Comparison of ENCODE assay signal across 8 cellular contexts in the genomic region with DNA sequence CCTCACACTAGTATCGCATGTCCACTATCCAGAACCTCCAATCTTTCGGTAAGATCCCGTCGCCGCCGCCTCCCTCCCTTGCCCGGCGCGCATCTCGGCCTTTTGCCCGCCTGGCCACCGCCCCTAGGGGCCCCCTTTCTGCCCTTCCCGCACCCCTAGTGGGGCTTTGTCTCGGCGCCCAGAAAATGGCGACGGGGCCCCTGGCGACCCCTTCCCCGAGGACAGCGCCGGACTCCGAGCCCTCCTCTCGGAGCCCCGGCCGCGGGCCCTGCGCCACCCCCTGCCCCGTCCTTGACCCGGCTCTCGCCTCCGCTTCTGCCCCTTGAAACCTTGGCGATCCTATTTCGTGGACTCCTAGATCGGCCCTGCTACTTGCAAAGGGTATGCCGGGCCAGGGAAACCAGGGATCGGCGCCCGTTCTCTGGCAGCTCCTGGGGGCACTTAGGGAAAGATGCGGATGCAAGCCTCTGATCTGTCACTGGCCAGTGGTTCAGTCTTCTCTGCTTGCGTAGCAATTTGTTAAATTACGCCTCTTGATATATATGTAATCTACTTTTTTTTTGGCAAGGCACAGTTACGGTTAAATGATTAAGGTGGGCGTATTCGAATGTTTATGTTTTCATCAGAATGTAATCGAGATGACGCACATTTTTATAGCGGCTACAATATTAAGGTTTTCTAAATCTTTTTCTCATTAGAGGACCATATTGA. TPM values are rescaled to one million over a fixed set of nuclear protein-coding genes. Genes with fewer than 3 reads are reported as not detected.
DNase-seq lines count a peak whose midpoint lies in the region; ATAC-seq and TF ChIP-seq lines count a peak whose summit lies in the region.

No MANE protein-coding gene starts in this region.

- intact Hi-C loops in gastrocnemius medialis (cut with DNase I; ENCODE audit: low total_unique reads) = loop anchor here (1.0 to 10.0 kb wide), 6 partner anchors 143 to 1885 kb away; a partner anchor contains a TSS

- in situ Hi-C loops in brain microvascular endothelial cell (cut with HindIII; ENCODE audit: low pct_ligation_motif_present, low sequenced_read_pairs) = no loop called here
- in situ Hi-C loops in gastrocnemius medialis (cut with MboI; ENCODE audit: low sequenced_read_pairs in 4 of 4) = loop anchor here in 3 of 4 donors (5.0 to 25.0 kb wide), 4 partner anchors 142 to 902 kb away; a partner anchor contains a TSS

- peak; percentile 35 for DNase-seq in AG08396 (ENCODE audit: low spot score)
- peak; percentile 37 for DNase-seq in RPMI7951 (ENCODE audit: low read depth)
- no peak for DNase-seq in brain microvascular endothelial cell
- DNase-seq in gastrocnemius medialis = peak in 1 of 2 donors; percentile 62

- H3K4me1 ChIP-seq in iPS-18a (ENCODE audit: control insufficient read depth, low read depth, low read length) (peaks cover 9% of the 10 kb centered on the region), gastrocnemius medialis (peaks cover 42 to 46% of the 10 kb centered on the region in 2 donors)

- H3K36me3 ChIP-seq in brain microvascular endothelial cell (replicated peaks) = peaks cover 18% of the 10 kb centered on the region
- H3K36me3 ChIP-seq in iPS-18a (ENCODE audit: control insufficient read depth, low read depth, low read length) = peaks cover 34% of the 10 kb centered on the region
- peaks cover 0 to 36% of the 10 kb centered on the region in 2 donors for H3K36me3 ChIP-seq in gastrocnemius medialis

- H3K9me3 ChIP-seq in iPS-18a (ENCODE audit: control insufficient read depth, low read depth, low read length) (no peaks in the 10 kb centered on the region), gastrocnemius medialis (no peaks in the 10 kb centered on the region)

- H3K27me3 ChIP-seq in brain microvascular endothelial cell (replicated peaks) (no peaks in the 10 kb centered on the region), iPS-18a (ENCODE audit: control insufficient read depth, insufficient read depth, low read length) (no peaks in the 10 kb centered on the region), gastrocnemius medialis (no peaks in the 10 kb centered on the region)

- TF ChIP-seq POLR2A in gastrocnemius medialis (IDR thresholded peaks at IDR 0.05) = no peak

- peak overlapping the region; percentile 99 for H3K9ac ChIP-seq in iPS-18a (ENCODE audit: low read length)

- peak overlapping the region; percentile 84 for H3K27ac ChIP-seq in brain microvascular endothelial cell
- peak overlapping the region; percentile 95 for H3K27ac ChIP-seq in iPS-18a (ENCODE audit: low read length)
- peak overlapping the region; percentile 96 to 99 (median 98) for H3K27ac ChIP-seq in gastrocnemius medialis

- peak; percentile 7 for ATAC-seq in GM18858 (IDR thresholded peaks at IDR 0.05; ENCODE audit: unreplicated experiment)
- peak; percentile 18 for ATAC-seq in HG03039 (IDR thresholded peaks at IDR 0.05; ENCODE audit: unreplicated experiment)
- ATAC-seq in gastrocnemius medialis = peak; percentile 34 to 58
- no peak for ATAC-seq in HG03469 (IDR thresholded peaks at IDR 0.05; ENCODE audit: unreplicated experiment)

- H3K4me3 ChIP-seq in brain microvascular endothelial cell (ENCODE audit: low read depth, low read length) (peak overlapping the region; percentile 93), iPS-18a (ENCODE audit: low read length) (peak overlapping the region; percentile 98), gastrocnemius medialis (peak overlapping the region; percentile 81 to 100 (median 95))

- TF ChIP-seq CTCF in brain microvascular endothelial cell (IDR thresholded peaks at IDR 0.05; ENCODE audit: low read depth, low read length, missing control alignments) (no peak), gastrocnemius medialis (IDR thresholded peaks at IDR 0.05 in 4 of 5, conservative IDR thresholded peaks at IDR 0.05 in 1 of 5) (no peak)

RNA-seq across cellular contexts. Expression of a gene that starts 0.6 kb away (rescaled TPM):
- 30.6 and 42.2 TPM in 2 replicates for total RNA-seq in RPMI7951 (2014; rRNA removed; shearing (Covaris generic))
- total RNA-seq in gastrocnemius medialis = 10 to 100 TPM; 12.9 to 32.7 (median 24.5) TPM
